In the genomic region with DNA sequence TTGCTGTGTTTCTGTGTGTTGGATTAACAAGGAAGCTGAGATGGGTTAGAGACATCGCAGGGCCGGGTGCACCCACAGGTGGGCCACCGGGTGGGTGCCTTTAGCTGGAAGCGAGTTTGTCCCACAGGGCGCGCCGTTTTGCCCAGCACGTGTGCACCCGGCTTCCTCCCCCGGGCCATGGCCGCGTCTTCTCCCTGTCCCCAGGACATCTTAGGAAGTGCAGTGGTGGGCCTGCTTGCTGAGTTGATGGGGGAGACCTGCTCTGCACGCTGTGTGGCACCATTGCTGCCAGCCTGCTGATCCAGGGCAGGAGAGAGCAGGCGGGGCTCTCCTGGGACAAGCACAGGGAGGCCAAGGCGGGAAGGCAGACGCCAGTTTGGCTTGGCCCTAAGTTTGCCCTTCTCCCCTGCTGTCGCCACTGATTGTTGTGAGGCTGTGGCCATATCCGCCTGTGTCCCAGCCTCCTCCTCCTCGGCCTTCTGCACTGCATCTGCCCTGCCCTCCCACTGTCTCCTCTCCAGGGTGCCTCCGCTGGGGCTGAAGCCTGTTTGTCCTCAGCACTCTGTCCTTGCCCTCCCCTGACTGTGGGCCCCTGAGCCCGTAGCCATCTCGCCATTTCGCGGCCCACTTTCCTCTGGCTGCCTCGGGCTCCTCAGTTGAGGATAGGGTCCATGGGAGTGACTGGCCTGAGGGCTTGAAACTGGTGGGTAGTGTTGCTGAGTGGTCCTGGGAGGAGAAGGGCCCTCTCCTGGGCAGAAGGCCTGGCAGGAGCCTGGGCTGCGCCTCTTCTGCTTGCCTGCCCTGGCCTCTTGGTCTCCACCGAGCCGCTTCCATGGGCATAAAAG, we compare ENCODE assay signal across 22 cellular contexts. TPM values are rescaled to one million over a fixed set of nuclear protein-coding genes. Genes with fewer than 3 reads are reported as not detected.
DNase-seq lines count a peak whose midpoint lies in the region; ATAC-seq and TF ChIP-seq lines count a peak whose summit lies in the region.
"Had no signal": no experiment of that assay in that cellular context is flagged by ENCODE, and none has a peak within 500 bp of the region (broad histone marks: within the 10 kb centered on the region; RNA-seq: fewer than 3 reads in every experiment).

No MANE protein-coding gene starts in this region.

- H3K4me3 Mint-ChIP-seq in H9 (no peak overlapping the region; a peak in 1 of 5 replicates), T-cell (no peak overlapping the region)

- H2BK12ac ChIP-seq in H9 (ENCODE audit: insufficient read length, low read depth, low read length), result no peak overlapping the region

- H3K27me3 ChIP-seq in H9 (ENCODE audit: insufficient read depth, low read length) (no peaks in the 10 kb centered on the region), NT2/D1 (ENCODE audit: insufficient read depth, insufficient read length) (no peaks in the 10 kb centered on the region), thyroid gland (no peaks in the 10 kb centered on the region), HAP-1 (ENCODE audit: low read depth) (no peaks in the 10 kb centered on the region)

- H3K27me3 Mint-ChIP-seq in H9 (ENCODE audit: low read depth) (no peaks in the 10 kb centered on the region), T-cell (no peaks in the 10 kb centered on the region)

- no peak overlapping the region for H2BK5ac ChIP-seq in H9 (ENCODE audit: insufficient read length, low read length)

- no peak overlapping the region for H2BK15ac ChIP-seq in H9 (ENCODE audit: low read depth, low read length)

- no peak overlapping the region for H3K4ac ChIP-seq in H9 (ENCODE audit: low read depth, low read length)

- H3K4me1 Mint-ChIP-seq in H9 (peaks cover 3 to 4% of the 10 kb centered on the region in 2 experiments), T-cell (no peaks in the 10 kb centered on the region)

- H4K5ac ChIP-seq in H9 (ENCODE audit: insufficient read length, low read depth, low read length), result no peak overlapping the region

- H3K27ac Mint-ChIP-seq in H9 (peak overlapping the region; percentile 38 to 74 (median 41); a peak in 5 of 7 replicates), T-cell (no peak overlapping the region)

- CTCF ChIA-PET in T-cell (lab: Charles Lee), result no interaction called here

- H2AFZ ChIP-seq in H9 (ENCODE audit: low read length), result no peak overlapping the region
- H2AFZ ChIP-seq: GM23248 had no signal

- no peaks in the 10 kb centered on the region for H4K20me1 ChIP-seq in H9 (ENCODE audit: control insufficient read depth, insufficient read depth, insufficient read length)

- no peak overlapping the region for H3K56ac ChIP-seq in H9 (ENCODE audit: insufficient read length, low read depth, low read length)

- no peak for TF ChIP-seq POLR2A in thyroid gland (IDR thresholded peaks at IDR 0.05)

- no peak overlapping the region for H3K14ac ChIP-seq in H9 (ENCODE audit: insufficient read depth, low read length)

- WGBS in H9 (ENCODE audit: extremely low coverage, insufficient read length, low lambda C conversion rate), result no CpG with 5 or more reads among the region's 28 CpGs
- WGBS in thyroid gland, 2 donors, result 90 to 94% methylated on average over 26 to 27 of the region's 28 CpGs

- in situ Hi-C loops in HAP-1 (cut with MboI; ENCODE audit: low sequenced_read_pairs), result no loop called here

- TF ChIP-seq CTCF in H9 (conservative IDR thresholded peaks at IDR 0.05), result no peak
- TF ChIP-seq CTCF in thyroid gland (IDR thresholded peaks at IDR 0.05), result no peak

- H3K23me2 ChIP-seq in H9 (ENCODE audit: insufficient read length, low read depth, low read length, poor library complexity, severe bottlenecking), result no peaks in the 10 kb centered on the region

- no peaks in the 10 kb centered on the region for H3K79me1 ChIP-seq in H9 (ENCODE audit: insufficient read depth, low read depth, low read length, poor library complexity, severe bottlenecking)

- H3K36me3 Mint-ChIP-seq in H9 (ENCODE audit: insufficient read depth in 1 of 3, low read depth in 3 of 3) (peaks cover 13 to 85% (median 55%) of the 10 kb centered on the region in 3 experiments; a peak in 6 of 7 replicates), T-cell (peaks cover 47% of the 10 kb centered on the region)

- H3K79me2 ChIP-seq in H9 (ENCODE audit: insufficient read depth, low read length), result no peaks in the 10 kb centered on the region

- H3K4me2 ChIP-seq in H9 (ENCODE audit: insufficient read depth, insufficient read length, low read length), result no peak overlapping the region

- H3K27ac ChIP-seq in H9 (ENCODE audit: insufficient read length, low read depth, low read length), result no peak overlapping the region
- peak overlapping the region; percentile 44 to 93 (median 87) for H3K27ac ChIP-seq in thyroid gland
- H3K27ac ChIP-seq: GM23248 had no signal

- H3K18ac ChIP-seq in H9 (ENCODE audit: insufficient read length, low read depth, low read length), result no peak overlapping the region

- DNase-seq in H9 (no peak), NT2/D1 (ENCODE audit: low read depth, low spot score) (no peak), mesenteric fat pad (ENCODE audit: low spot score) (peak; percentile 67), thyroid gland (peak in 1 of 2 donors; percentile 30), T-cell (no peak), HAP-1 (ENCODE audit: low spot score in 2 of 2) (no peak)
- DNase-seq: ACHN, COR-L47, DMS 273 treated with DMSO at 0.1 percent for 48 hours, DND-41, GM23248, KBM-7, NCI-H1105 treated with DMSO at 0.1 percent for 48 hours, NCI-H1694, NCI-H2081 treated with DMSO at 0.1 percent for 48 hours, NCI-H2227 treated with DMSO at 0.1 percent for 48 hours, NCI-H510A treated with DMSO at 0.1 percent for 48 hours, NCI-H774, PC-3, RPMI8226, SIG-M5 had no signal

- H3K36me3 ChIP-seq in NT2/D1 (ENCODE audit: insufficient read depth, insufficient read length, low read length) (peaks cover 59% of the 10 kb centered on the region), thyroid gland (no peaks in the 10 kb centered on the region), HAP-1 (replicated peaks) (peaks cover 16% of the 10 kb centered on the region)

- intact Hi-C loops in thyroid gland (cut with DNase I), result no loop called here

- H3K9me3 ChIP-seq in H9 (ENCODE audit: control insufficient read depth, low read depth, low read length) (no peaks in the 10 kb centered on the region), NT2/D1 (ENCODE audit: insufficient read depth, low read length) (no peaks in the 10 kb centered on the region), thyroid gland (no peaks in the 10 kb centered on the region), HAP-1 (no peaks in the 10 kb centered on the region)

- H3K9ac ChIP-seq in H9 (ENCODE audit: extremely low read depth, insufficient read length, low read length) (no peak overlapping the region), NT2/D1 (ENCODE audit: insufficient read length, low read depth) (peak overlapping the region; percentile 22)
- H3K9ac ChIP-seq: GM23248 had no signal

- ATAC-seq in GM19328 (IDR thresholded peaks at IDR 0.05; ENCODE audit: unreplicated experiment) (no peak), T-cell (replicated peaks in 1 of 4) (no peak)
- ATAC-seq: PC-3 had no signal

- no peak overlapping the region for H2AK5ac ChIP-seq in H9 (ENCODE audit: insufficient read length, low read length)

- H4K91ac ChIP-seq in H9 (ENCODE audit: insufficient read length, low read depth, low read length), result no peak overlapping the region

- H3K4me1 ChIP-seq in H9 (ENCODE audit: insufficient read depth, low read length) (no peaks in the 10 kb centered on the region; the same call in 1 of the 2 replicates), NT2/D1 (ENCODE audit: insufficient read depth, insufficient read length) (peaks cover 7% of the 10 kb centered on the region), thyroid gland (peaks cover 50 to 91% of the 10 kb centered on the region in 2 donors), HAP-1 (peaks cover 6% of the 10 kb centered on the region)

- no peak overlapping the region for H4K8ac ChIP-seq in H9 (replicated peaks; ENCODE audit: insufficient read length, low read depth, low read length)

- H3K4me3 ChIP-seq in NT2/D1 (ENCODE audit: insufficient read length, low read depth) (no peak overlapping the region), thyroid gland (replicated peaks in 1 of 3) (no peak overlapping the region), HAP-1 (no peak overlapping the region)
- H3K4me3 ChIP-seq: GM23248 had no signal

- no peak overlapping the region for H2BK20ac ChIP-seq in H9 (ENCODE audit: low read depth, low read length, poor library complexity, severe bottlenecking)

- no peak overlapping the region for H3T11ph ChIP-seq in H9 (ENCODE audit: low read length)

- no peak overlapping the region for H2BK120ac ChIP-seq in H9 (ENCODE audit: low read depth, low read length, poor library complexity, severe bottlenecking)

- POLR2A ChIA-PET in T-cell (lab: Charles Lee), result no interaction called here

- H3K23ac ChIP-seq in H9 (ENCODE audit: insufficient read length, low read depth, low read length), result no peak overlapping the region

- no peaks in the 10 kb centered on the region for H3K9me3 Mint-ChIP-seq in H9
- no peaks in the 10 kb centered on the region for H3K9me3 Mint-ChIP-seq in T-cell

RNA-seq across cellular contexts. Expression of a gene that starts 47.6 kb away (rescaled TPM):
- total RNA-seq in H9 (2021), result 38.1 and 43.4 TPM in 2 replicates
- 18.1 TPM for total RNA-seq in mesenteric fat pad
- total RNA-seq in thyroid gland, result 10 to 100 TPM; 21.3 to 36.2 (median 24.0) TPM
- total RNA-seq in T-cell, result 10 to 100 TPM; 14.4 to 21.7 (median 18.6) TPM

RNA-seq across cellular contexts. Expression of a gene that starts 53.7 kb away (rescaled TPM):
- total RNA-seq in H9 (2021) (319 and 350 TPM in 2 replicates), mesenteric fat pad (12.2 TPM), thyroid gland (100 to 1,000 TPM in 1 of 4 donors, 10 to 100 TPM in 3; 32.8 to 212 (median 51.3) TPM), T-cell (1 to 10 TPM in 3 of 5 donors, under 1 TPM in 1, not detected in 1; 0.65 to 5.5 (median 3.7) TPM)

Comparison
In these comparisons a context has a peak if more than half of its experiments do, and no peak if none do; other contexts are left out.
1. H3K27ac Mint-ChIP-seq: peak in H9 (3 of 3); none in T-cell (0 of 2).